1 cellular context compared by ENCODE assay signal in the genomic region with DNA sequence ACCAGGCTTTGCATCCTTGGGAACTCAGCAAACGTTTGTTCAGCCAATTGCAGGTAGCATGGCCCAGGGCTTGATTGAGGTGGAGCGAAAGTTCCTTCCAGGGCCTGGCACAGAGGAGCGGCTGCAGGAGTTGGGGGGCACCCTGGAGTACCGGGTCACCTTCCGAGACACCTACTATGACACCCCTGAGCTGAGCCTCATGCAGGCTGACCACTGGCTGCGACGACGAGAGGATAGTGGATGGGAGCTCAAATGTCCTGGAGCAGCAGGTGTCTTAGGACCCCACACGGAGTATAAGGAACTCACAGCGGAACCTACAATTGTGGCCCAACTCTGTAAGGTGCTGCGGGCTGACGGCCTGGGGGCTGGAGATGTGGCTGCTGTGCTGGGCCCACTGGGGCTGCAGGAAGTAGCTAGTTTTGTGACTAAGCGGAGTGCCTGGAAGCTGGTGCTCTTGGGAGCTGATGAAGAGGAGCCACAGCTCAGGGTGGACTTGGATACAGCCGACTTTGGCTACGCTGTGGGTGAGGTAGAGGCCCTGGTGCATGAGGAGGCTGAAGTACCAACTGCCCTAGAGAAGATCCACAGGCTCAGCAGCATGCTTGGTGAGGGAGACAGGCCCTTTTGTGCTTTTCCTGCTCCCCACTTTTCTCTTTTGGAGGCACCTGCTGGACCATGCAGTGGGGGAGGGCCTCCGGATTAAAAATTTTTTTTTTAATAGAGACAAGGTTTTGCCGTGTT.
TF ChIP-seq lines count a peak whose summit lies in the region.

No MANE protein-coding gene starts in this region.

TF ChIP-seq in HepG2, 621 proteins besides CTCF, POLR2A, EP300 and RAD21 (continued from another document and continues in another):
- TF ChIP-seq ZFYVE20 (CRISPR knock-in tag; IDR thresholded peaks at IDR 0.05; ENCODE audit: borderline replicate concordance, low read depth): no peak
- TF ChIP-seq FOXJ3 (CRISPR knock-in tag; IDR thresholded peaks at IDR 0.05; ENCODE audit: borderline replicate concordance): no peak
- no peak for TF ChIP-seq ZNF160 (CRISPR knock-in tag; IDR thresholded peaks at IDR 0.05)
- no peak for TF ChIP-seq ZNF747 (CRISPR knock-in tag; IDR thresholded peaks at IDR 0.05; ENCODE audit: borderline replicate concordance)
- TF ChIP-seq, protein P1, sequence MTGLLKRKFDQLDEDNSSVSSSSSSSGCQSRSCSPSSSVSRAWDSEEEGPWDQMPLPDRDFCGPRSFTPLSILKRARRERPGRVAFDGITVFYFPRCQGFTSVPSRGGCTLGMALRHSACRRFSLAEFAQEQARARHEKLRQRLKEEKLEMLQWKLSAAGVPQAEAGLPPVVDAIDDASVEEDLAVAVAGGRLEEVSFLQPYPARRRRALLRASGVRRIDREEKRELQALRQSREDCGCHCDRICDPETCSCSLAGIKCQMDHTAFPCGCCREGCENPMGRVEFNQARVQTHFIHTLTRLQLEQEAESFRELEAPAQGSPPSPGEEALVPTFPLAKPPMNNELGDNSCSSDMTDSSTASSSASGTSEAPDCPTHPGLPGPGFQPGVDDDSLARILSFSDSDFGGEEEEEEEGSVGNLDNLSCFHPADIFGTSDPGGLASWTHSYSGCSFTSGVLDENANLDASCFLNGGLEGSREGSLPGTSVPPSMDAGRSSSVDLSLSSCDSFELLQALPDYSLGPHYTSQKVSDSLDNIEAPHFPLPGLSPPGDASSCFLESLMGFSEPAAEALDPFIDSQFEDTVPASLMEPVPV (CRISPR knock-in tag; IDR thresholded peaks at IDR 0.05): no peak
- no peak for TF ChIP-seq ZC3H4 (CRISPR knock-in tag; IDR thresholded peaks at IDR 0.05; ENCODE audit: borderline replicate concordance)
- TF ChIP-seq KAT8 (CRISPR knock-in tag; IDR thresholded peaks at IDR 0.05): no peak
- TF ChIP-seq ZNF746 (CRISPR knock-in tag; IDR thresholded peaks at IDR 0.05): no peak
- TF ChIP-seq ZSCAN22 (CRISPR knock-in tag; IDR thresholded peaks at IDR 0.05): no peak
- TF ChIP-seq ZNF367 (CRISPR knock-in tag; IDR thresholded peaks at IDR 0.05; ENCODE audit: borderline replicate concordance): no peak
- TF ChIP-seq, protein P2, sequence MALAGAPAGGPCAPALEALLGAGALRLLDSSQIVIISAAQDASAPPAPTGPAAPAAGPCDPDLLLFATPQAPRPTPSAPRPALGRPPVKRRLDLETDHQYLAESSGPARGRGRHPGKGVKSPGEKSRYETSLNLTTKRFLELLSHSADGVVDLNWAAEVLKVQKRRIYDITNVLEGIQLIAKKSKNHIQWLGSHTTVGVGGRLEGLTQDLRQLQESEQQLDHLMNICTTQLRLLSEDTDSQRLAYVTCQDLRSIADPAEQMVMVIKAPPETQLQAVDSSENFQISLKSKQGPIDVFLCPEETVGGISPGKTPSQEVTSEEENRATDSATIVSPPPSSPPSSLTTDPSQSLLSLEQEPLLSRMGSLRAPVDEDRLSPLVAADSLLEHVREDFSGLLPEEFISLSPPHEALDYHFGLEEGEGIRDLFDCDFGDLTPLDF (CRISPR knock-in tag; IDR thresholded peaks at IDR 0.05): no peak
- TF ChIP-seq ETV6 (CRISPR knock-in tag; conservative IDR thresholded peaks at IDR 0.05): 0 out of 2 replicates have a peak, but pooled peaks have one; percentile 40
- TF ChIP-seq FOXK2 (IDR thresholded peaks at IDR 0.05): no peak
- TF ChIP-seq MYNN (CRISPR knock-in tag; IDR thresholded peaks at IDR 0.05; ENCODE audit: low read depth): no peak
- no peak for TF ChIP-seq TARDBP (CRISPR knock-in tag; IDR thresholded peaks at IDR 0.05)
- TF ChIP-seq, protein P3, sequence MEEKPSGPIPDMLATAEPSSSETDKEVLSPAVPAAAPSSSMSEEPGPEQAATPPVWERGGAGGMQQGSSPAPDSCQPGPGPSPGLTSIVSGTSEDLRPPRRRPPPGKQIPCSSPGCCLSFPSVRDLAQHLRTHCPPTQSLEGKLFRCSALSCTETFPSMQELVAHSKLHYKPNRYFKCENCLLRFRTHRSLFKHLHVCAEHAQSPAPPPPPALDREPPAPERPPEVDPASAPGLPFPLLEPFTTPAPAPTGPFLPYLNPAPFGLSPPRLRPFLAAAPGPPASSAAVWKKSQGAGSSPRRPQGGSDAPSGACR (CRISPR knock-in tag; IDR thresholded peaks at IDR 0.05): no peak
- TF ChIP-seq, protein P4, sequence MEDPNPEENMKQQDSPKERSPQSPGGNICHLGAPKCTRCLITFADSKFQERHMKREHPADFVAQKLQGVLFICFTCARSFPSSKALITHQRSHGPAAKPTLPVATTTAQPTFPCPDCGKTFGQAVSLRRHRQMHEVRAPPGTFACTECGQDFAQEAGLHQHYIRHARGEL (CRISPR knock-in tag; IDR thresholded peaks at IDR 0.05): peak; percentile 86; the same call in 1 of the 2 replicates
- no peak for TF ChIP-seq ZNF251 (CRISPR knock-in tag; IDR thresholded peaks at IDR 0.05)
- 0 out of 2 replicates have a peak, but pooled peaks have one; percentile 25 for TF ChIP-seq ARNTL (CRISPR knock-in tag; IDR thresholded peaks at IDR 0.05)
- TF ChIP-seq TBX2 (CRISPR knock-in tag; IDR thresholded peaks at IDR 0.05; ENCODE audit: borderline replicate concordance): no peak
- no peak for TF ChIP-seq PTBP1 (IDR thresholded peaks at IDR 0.05; ENCODE audit: low read depth, low read length, poor library complexity, severe bottlenecking)
- TF ChIP-seq, protein P5, sequence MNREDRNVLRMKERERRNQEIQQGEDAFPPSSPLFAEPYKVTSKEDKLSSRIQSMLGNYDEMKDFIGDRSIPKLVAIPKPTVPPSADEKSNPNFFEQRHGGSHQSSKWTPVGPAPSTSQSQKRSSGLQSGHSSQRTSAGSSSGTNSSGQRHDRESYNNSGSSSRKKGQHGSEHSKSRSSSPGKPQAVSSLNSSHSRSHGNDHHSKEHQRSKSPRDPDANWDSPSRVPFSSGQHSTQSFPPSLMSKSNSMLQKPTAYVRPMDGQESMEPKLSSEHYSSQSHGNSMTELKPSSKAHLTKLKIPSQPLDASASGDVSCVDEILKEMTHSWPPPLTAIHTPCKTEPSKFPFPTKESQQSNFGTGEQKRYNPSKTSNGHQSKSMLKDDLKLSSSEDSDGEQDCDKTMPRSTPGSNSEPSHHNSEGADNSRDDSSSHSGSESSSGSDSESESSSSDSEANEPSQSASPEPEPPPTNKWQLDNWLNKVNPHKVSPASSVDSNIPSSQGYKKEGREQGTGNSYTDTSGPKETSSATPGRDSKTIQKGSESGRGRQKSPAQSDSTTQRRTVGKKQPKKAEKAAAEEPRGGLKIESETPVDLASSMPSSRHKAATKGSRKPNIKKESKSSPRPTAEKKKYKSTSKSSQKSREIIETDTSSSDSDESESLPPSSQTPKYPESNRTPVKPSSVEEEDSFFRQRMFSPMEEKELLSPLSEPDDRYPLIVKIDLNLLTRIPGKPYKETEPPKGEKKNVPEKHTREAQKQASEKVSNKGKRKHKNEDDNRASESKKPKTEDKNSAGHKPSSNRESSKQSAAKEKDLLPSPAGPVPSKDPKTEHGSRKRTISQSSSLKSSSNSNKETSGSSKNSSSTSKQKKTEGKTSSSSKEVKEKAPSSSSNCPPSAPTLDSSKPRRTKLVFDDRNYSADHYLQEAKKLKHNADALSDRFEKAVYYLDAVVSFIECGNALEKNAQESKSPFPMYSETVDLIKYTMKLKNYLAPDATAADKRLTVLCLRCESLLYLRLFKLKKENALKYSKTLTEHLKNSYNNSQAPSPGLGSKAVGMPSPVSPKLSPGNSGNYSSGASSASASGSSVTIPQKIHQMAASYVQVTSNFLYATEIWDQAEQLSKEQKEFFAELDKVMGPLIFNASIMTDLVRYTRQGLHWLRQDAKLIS (CRISPR knock-in tag; IDR thresholded peaks at IDR 0.05): no peak
- no peak for TF ChIP-seq KDM5A (IDR thresholded peaks at IDR 0.05; ENCODE audit: borderline replicate concordance, low read length)
- TF ChIP-seq NFKB2 (CRISPR knock-in tag; IDR thresholded peaks at IDR 0.05; ENCODE audit: borderline replicate concordance): no peak
- no peak for TF ChIP-seq ZNF383 (CRISPR knock-in tag; IDR thresholded peaks at IDR 0.05; ENCODE audit: borderline replicate concordance)
- TF ChIP-seq, protein P6, sequence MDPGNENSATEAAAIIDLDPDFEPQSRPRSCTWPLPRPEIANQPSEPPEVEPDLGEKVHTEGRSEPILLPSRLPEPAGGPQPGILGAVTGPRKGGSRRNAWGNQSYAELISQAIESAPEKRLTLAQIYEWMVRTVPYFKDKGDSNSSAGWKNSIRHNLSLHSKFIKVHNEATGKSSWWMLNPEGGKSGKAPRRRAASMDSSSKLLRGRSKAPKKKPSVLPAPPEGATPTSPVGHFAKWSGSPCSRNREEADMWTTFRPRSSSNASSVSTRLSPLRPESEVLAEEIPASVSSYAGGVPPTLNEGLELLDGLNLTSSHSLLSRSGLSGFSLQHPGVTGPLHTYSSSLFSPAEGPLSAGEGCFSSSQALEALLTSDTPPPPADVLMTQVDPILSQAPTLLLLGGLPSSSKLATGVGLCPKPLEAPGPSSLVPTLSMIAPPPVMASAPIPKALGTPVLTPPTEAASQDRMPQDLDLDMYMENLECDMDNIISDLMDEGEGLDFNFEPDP (CRISPR knock-in tag; conservative IDR thresholded peaks at IDR 0.05): no peak
- no peak for TF ChIP-seq ZNF589 (CRISPR knock-in tag; conservative IDR thresholded peaks at IDR 0.05)
- no peak for TF ChIP-seq MAF1 (CRISPR knock-in tag; IDR thresholded peaks at IDR 0.05; ENCODE audit: borderline replicate concordance)
- TF ChIP-seq, protein P7, sequence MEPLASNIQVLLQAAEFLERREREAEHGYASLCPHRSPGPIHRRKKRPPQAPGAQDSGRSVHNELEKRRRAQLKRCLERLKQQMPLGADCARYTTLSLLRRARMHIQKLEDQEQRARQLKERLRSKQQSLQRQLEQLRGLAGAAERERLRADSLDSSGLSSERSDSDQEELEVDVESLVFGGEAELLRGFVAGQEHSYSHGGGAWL (CRISPR knock-in tag; IDR thresholded peaks at IDR 0.05): 0 out of 2 replicates have a peak, but pooled peaks have one; percentile 17
- TF ChIP-seq, protein P8, sequence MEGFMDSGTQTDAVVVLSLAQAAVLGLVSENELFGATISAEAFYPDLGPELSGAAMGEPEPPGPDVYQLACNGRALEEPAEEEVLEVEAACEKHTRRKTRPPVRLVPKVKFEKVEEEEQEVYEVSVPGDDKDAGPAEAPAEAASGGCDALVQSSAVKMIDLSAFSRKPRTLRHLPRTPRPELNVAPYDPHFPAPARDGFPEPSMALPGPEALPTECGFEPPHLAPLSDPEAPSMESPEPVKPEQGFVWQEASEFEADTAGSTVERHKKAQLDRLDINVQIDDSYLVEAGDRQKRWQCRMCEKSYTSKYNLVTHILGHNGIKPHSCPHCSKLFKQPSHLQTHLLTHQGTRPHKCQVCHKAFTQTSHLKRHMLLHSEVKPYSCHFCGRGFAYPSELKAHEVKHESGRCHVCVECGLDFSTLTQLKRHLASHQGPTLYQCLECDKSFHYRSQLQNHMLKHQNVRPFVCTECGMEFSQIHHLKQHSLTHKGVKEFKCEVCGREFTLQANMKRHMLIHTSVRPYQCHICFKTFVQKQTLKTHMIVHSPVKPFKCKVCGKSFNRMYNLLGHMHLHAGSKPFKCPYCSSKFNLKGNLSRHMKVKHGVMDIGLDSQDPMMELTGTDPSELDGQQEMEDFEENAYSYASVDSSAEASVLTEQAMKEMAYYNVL (CRISPR knock-in tag; IDR thresholded peaks at IDR 0.05; ENCODE audit: borderline replicate concordance): 0 out of 2 replicates have a peak, but pooled peaks have one; percentile 23
- no peak for TF ChIP-seq ZNF788 (CRISPR knock-in tag; IDR thresholded peaks at IDR 0.05; ENCODE audit: borderline replicate concordance)
- TF ChIP-seq ZNF232 (CRISPR knock-in tag; IDR thresholded peaks at IDR 0.05; ENCODE audit: borderline replicate concordance): 0 out of 2 replicates have a peak, but pooled peaks have one; percentile 18
- TF ChIP-seq, protein P9, sequence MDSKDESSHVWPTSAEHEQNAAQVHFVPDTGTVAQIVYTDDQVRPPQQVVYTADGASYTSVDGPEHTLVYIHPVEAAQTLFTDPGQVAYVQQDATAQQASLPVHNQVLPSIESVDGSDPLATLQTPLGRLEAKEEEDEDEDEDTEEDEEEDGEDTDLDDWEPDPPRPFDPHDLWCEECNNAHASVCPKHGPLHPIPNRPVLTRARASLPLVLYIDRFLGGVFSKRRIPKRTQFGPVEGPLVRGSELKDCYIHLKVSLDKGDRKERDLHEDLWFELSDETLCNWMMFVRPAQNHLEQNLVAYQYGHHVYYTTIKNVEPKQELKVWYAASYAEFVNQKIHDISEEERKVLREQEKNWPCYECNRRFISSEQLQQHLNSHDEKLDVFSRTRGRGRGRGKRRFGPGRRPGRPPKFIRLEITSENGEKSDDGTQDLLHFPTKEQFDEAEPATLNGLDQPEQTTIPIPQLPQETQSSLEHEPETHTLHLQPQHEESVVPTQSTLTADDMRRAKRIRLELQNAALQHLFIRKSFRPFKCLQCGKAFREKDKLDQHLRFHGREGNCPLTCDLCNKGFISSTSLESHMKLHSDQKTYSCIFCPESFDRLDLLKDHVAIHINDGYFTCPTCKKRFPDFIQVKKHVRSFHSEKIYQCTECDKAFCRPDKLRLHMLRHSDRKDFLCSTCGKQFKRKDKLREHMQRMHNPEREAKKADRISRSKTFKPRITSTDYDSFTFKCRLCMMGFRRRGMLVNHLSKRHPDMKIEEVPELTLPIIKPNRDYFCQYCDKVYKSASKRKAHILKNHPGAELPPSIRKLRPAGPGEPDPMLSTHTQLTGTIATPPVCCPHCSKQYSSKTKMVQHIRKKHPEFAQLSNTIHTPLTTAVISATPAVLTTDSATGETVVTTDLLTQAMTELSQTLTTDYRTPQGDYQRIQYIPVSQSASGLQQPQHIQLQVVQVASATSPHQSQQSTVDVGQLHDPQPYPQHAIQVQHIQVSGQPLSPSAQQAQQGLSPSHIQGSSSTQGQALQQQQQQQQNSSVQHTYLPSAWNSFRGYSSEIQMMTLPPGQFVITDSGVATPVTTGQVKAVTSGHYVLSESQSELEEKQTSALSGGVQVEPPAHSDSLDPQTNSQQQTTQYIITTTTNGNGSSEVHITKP (CRISPR knock-in tag; IDR thresholded peaks at IDR 0.05; ENCODE audit: low read depth): no peak; the same call in 1 of the 2 replicates
- TF ChIP-seq, protein P10, sequence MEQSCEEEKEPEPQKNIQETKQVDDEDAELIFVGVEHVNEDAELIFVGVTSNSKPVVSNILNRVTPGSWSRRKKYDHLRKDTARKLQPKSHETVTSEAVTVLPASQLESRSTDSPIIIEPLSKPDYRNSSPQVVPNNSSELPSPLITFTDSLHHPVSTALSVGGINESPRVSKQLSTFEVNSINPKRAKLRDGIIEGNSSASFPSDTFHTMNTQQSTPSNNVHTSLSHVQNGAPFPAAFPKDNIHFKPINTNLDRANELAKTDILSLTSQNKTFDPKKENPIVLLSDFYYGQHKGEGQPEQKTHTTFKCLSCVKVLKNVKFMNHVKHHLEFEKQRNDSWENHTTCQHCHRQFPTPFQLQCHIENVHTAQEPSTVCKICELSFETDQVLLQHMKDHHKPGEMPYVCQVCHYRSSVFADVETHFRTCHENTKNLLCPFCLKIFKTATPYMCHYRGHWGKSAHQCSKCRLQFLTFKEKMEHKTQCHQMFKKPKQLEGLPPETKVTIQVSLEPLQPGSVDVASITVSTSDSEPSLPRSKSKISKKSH (CRISPR knock-in tag; IDR thresholded peaks at IDR 0.05; ENCODE audit: borderline replicate concordance): no peak
- no peak for TF ChIP-seq DNMT3B (CRISPR knock-in tag; conservative IDR thresholded peaks at IDR 0.05)
- peak; percentile 48; the same call in 1 of the 2 replicates for TF ChIP-seq KLF13 (CRISPR knock-in tag; IDR thresholded peaks at IDR 0.05)
- TF ChIP-seq ZNF30 (CRISPR knock-in tag; IDR thresholded peaks at IDR 0.05): no peak
